25 cellular contexts compared by ENCODE assay signal in genomic region chr5:7185742-7186141, GRCh38.
"Had no signal": no experiment of that assay in that cellular context is flagged by ENCODE, and none has a peak within 500 bp of the region (broad histone marks: within the 10 kb centered on the region; RNA-seq: fewer than 3 reads in every experiment).

No MANE protein-coding gene starts in this region.

- H3K4me1 ChIP-seq: body of pancreas, colonic mucosa, esophagus squamous epithelium had no signal

- H3K4me3 ChIP-seq: body of pancreas, cardiac muscle cell, colonic mucosa, esophagus squamous epithelium had no signal

- H3K27ac ChIP-seq: body of pancreas, cardiac muscle cell, colonic mucosa, esophagus squamous epithelium had no signal

- DNase-seq: activated CD4-positive, alpha-beta memory T cell treated with anti-CD3 and anti-CD28 coated beads for 36 hours; activated CD4-positive, alpha-beta T cell treated with anti-CD3 and anti-CD28 coated beads for 36 hours; activated CD4-positive, alpha-beta T cell treated with anti-CD3 and anti-CD28 coated beads, Interleukin-2, amount 10 ng/mL, durations not matched to agents 24 days and 14 days; activated CD4-positive, CD25-positive, alpha-beta regulatory T cell; activated CD4-positive, CD25-positive, alpha-beta regulatory T cell treated with anti-CD3 and anti-CD28 coated beads, Interleukin-2, amount 50 U/mL, for 72 hours; activated CD8-positive, alpha-beta memory T cell treated with anti-CD3 and anti-CD28 coated beads, Interleukin-2, amount 10 ng/mL, durations not matched to agents 7 days and 5 days; activated CD8-positive, alpha-beta memory T cell treated with anti-CD3 and anti-CD28 coated beads, Interleukin-2, amount 50 U/mL, for 4 hours; activated CD8-positive, alpha-beta T cell treated with anti-CD3 and anti-CD28 coated beads, Interleukin-2, amount 10 ng/mL, durations not matched to agents 7 days and 5 days; activated effector memory CD4-positive, alpha-beta T cell treated with anti-CD3 and anti-CD28 coated beads, Interleukin-2, amount 50 U/mL, for 16 hours; activated naive CD4-positive, alpha-beta T cell treated with anti-CD3 and anti-CD28 coated beads for 36 hours; activated naive CD8-positive, alpha-beta T cell treated with anti-CD3 and anti-CD28 coated beads for 36 hours; activated naive CD8-positive, alpha-beta T cell treated with anti-CD3 and anti-CD28 coated beads, Interleukin-2, amount 50 U/mL, for 24 hours; activated T-cell treated with anti-CD3 and anti-CD28 coated beads, Interleukin-2, amount 50 U/mL, for 1 hour; activated T-cell treated with anti-CD3 and anti-CD28 coated beads, Interleukin-2, amount 50 U/mL, for 48 hours; anterior cingulate cortex; body of pancreas; central memory CD4-positive, alpha-beta T cell; cerebellar nuclear complex; colonic mucosa; effector CD8-positive, alpha-beta T cell; erythroblast; esophagus squamous epithelium; head of caudate nucleus; T-helper 2 cell had no signal

- H3K36me3 ChIP-seq: cardiac muscle cell, colonic mucosa, esophagus squamous epithelium had no signal

- H3K9me3 ChIP-seq: body of pancreas, colonic mucosa, esophagus squamous epithelium had no signal

- ATAC-seq: activated CD4-positive, alpha-beta T cell treated with anti-CD3 and anti-CD28 coated beads for 36 hours; activated CD8-positive, alpha-beta memory T cell treated with anti-CD3 and anti-CD28 coated beads, Interleukin-2, amount 10 ng/mL, durations not matched to agents 7 days and 5 days; activated CD8-positive, alpha-beta T cell treated with anti-CD3 and anti-CD28 coated beads, Interleukin-2, amount 10 ng/mL, durations not matched to agents 7 days and 5 days; activated naive CD8-positive, alpha-beta T cell treated with anti-CD3 and anti-CD28 coated beads, Interleukin-2, amount 50 U/mL, for 24 hours; body of pancreas had no signal

- H3K27me3 ChIP-seq: body of pancreas, cardiac muscle cell, colonic mucosa, esophagus squamous epithelium had no signal
